In the genomic region with DNA sequence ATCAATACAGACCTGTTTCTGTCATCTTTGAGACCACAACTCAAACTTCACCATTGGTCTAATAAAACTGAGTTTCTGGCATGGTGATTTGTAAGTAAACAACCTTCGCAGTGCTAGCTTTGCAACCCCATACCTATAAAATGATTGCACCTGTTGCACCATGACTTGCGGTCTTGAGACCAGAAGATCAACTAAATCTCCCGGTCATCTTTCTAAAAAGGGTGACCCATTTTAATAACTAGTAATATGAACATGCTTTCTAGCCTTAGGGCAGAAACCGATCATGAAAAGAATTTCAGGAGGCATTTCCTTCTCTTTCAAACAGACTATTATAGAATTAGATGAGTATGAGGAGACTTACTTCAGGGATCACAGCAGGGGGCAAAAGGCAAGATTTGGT, we compare ENCODE assay signal across 19 cellular contexts.
"Had no signal": no experiment of that assay in that cellular context is flagged by ENCODE, and none has a peak within 500 bp of the region (broad histone marks: within the 10 kb centered on the region; RNA-seq: fewer than 3 reads in every experiment).

No MANE protein-coding gene starts in this region.

- H3K9me3 ChIP-seq: esophagus muscularis mucosa, gastroesophageal sphincter, heart left ventricle, left lung, lower lobe of right lung, mucosa of descending colon had no signal

- H3K4me3 Mint-ChIP-seq: mesothelial cell of epicardium; naive B cell; naive thymus-derived CD8-positive, alpha-beta T cell had no signal

- H2AFZ ChIP-seq: hepatocyte had no signal

- H3K4me1 Mint-ChIP-seq: naive B cell; naive thymus-derived CD8-positive, alpha-beta T cell had no signal

- ATAC-seq: foreskin keratinocyte; gastroesophageal sphincter; heart left ventricle; left cardiac atrium; left lung; left ventricle myocardium superior; lower lobe of right lung; mucosa of descending colon; naive thymus-derived CD8-positive, alpha-beta T cell had no signal

- DNase-seq: dermis blood vessel endothelial cell; dorsolateral prefrontal cortex; effector CD4-positive, alpha-beta T cell; effector memory CD4-positive, alpha-beta T cell; foreskin keratinocyte; heart left ventricle; left cardiac atrium; left lung; left ventricle myocardium superior; lower lobe of right lung; mesenchymal stem cell; mucosa of descending colon; naive B cell; naive thymus-derived CD8-positive, alpha-beta T cell had no signal

- H3K79me2 ChIP-seq: hepatocyte had no signal

- H3K27me3 Mint-ChIP-seq: naive B cell; naive thymus-derived CD8-positive, alpha-beta T cell had no signal

- H3K4me3 ChIP-seq: coronary artery, dorsolateral prefrontal cortex, esophagus muscularis mucosa, gastroesophageal sphincter, heart left ventricle, hepatocyte, left lung, lower lobe of right lung, mucosa of descending colon had no signal

- H3K36me3 Mint-ChIP-seq: mesothelial cell of epicardium; naive B cell; naive thymus-derived CD8-positive, alpha-beta T cell had no signal

- H3K27ac ChIP-seq: coronary artery, dorsolateral prefrontal cortex, esophagus muscularis mucosa, foreskin keratinocyte, gastroesophageal sphincter, heart left ventricle, hepatocyte, left lung, lower lobe of right lung had no signal

- H3K27me3 ChIP-seq: dorsolateral prefrontal cortex, esophagus muscularis mucosa, foreskin keratinocyte, gastroesophageal sphincter, heart left ventricle, hepatocyte, left lung had no signal

- H3K36me3 ChIP-seq: esophagus muscularis mucosa, gastroesophageal sphincter, heart left ventricle, left lung, lower lobe of right lung had no signal

- H3K4me1 ChIP-seq: esophagus muscularis mucosa, foreskin keratinocyte, gastroesophageal sphincter, heart left ventricle, left lung, lower lobe of right lung had no signal

- H3K27ac Mint-ChIP-seq: mesothelial cell of epicardium; naive B cell; naive thymus-derived CD8-positive, alpha-beta T cell had no signal

- H3K4me2 ChIP-seq: hepatocyte had no signal
